In the genomic region with DNA sequence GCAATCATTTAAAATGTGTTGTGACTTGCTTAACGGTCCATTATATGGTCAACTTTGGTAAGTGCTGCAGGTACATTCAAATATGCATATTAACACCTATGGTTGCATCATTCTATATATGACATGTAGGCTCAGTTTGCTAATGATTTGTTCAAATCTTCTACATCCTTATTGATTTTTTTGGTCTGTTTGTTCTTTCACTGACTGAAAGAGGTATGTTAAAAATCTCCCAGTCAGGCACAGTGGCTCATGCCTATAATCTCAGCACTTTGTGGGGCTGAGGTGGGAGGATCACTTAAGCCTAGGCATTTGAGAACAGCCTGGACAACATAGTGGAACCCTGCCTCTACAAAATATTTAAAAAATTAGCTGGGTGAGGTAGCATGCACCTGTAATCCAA, we compare ENCODE assay signal across 1 cellular context.
A peak's percentile ranks its signal among the peaks of the same experiment; 100 is the strongest.
TF ChIP-seq lines count a peak whose summit lies in the region.

No MANE protein-coding gene starts in this region.

TF ChIP-seq in HepG2, 621 proteins besides CTCF, POLR2A, EP300 and RAD21 (continued from another document and continues in another):
- TF ChIP-seq, protein P1, sequence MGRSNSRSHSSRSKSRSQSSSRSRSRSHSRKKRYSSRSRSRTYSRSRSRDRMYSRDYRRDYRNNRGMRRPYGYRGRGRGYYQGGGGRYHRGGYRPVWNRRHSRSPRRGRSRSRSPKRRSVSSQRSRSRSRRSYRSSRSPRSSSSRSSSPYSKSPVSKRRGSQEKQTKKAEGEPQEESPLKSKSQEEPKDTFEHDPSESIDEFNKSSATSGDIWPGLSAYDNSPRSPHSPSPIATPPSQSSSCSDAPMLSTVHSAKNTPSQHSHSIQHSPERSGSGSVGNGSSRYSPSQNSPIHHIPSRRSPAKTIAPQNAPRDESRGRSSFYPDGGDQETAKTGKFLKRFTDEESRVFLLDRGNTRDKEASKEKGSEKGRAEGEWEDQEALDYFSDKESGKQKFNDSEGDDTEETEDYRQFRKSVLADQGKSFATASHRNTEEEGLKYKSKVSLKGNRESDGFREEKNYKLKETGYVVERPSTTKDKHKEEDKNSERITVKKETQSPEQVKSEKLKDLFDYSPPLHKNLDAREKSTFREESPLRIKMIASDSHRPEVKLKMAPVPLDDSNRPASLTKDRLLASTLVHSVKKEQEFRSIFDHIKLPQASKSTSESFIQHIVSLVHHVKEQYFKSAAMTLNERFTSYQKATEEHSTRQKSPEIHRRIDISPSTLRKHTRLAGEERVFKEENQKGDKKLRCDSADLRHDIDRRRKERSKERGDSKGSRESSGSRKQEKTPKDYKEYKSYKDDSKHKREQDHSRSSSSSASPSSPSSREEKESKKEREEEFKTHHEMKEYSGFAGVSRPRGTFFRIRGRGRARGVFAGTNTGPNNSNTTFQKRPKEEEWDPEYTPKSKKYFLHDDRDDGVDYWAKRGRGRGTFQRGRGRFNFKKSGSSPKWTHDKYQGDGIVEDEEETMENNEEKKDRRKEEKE (IDR thresholded peaks at IDR 0.05), result no peak
- TF ChIP-seq, protein P2, sequence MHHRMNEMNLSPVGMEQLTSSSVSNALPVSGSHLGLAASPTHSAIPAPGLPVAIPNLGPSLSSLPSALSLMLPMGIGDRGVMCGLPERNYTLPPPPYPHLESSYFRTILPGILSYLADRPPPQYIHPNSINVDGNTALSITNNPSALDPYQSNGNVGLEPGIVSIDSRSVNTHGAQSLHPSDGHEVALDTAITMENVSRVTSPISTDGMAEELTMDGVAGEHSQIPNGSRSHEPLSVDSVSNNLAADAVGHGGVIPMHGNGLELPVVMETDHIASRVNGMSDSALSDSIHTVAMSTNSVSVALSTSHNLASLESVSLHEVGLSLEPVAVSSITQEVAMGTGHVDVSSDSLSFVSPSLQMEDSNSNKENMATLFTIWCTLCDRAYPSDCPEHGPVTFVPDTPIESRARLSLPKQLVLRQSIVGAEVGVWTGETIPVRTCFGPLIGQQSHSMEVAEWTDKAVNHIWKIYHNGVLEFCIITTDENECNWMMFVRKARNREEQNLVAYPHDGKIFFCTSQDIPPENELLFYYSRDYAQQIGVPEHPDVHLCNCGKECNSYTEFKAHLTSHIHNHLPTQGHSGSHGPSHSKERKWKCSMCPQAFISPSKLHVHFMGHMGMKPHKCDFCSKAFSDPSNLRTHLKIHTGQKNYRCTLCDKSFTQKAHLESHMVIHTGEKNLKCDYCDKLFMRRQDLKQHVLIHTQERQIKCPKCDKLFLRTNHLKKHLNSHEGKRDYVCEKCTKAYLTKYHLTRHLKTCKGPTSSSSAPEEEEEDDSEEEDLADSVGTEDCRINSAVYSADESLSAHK (CRISPR knock-in tag; IDR thresholded peaks at IDR 0.05; ENCODE audit: borderline replicate concordance), result no peak
- TF ChIP-seq TRIM24 (CRISPR knock-in tag; IDR thresholded peaks at IDR 0.05) (no peak), GABPB1 (CRISPR knock-in tag; IDR thresholded peaks at IDR 0.05) (no peak), CC2D1A (CRISPR knock-in tag; IDR thresholded peaks at IDR 0.05) (0 out of 2 replicates have a peak, but pooled peaks have one; percentile 59), NBN (conservative IDR thresholded peaks at IDR 0.05) (no peak), MIER3 (CRISPR knock-in tag; IDR thresholded peaks at IDR 0.05; ENCODE audit: borderline replicate concordance) (no peak), STAT5B (CRISPR knock-in tag; IDR thresholded peaks at IDR 0.05) (no peak), IKZF4 (CRISPR knock-in tag; IDR thresholded peaks at IDR 0.05; ENCODE audit: borderline replicate concordance, low read depth, not compliant biosample characterization) (no peak), FIP1L1 (IDR thresholded peaks at IDR 0.05; ENCODE audit: borderline replicate concordance, insufficient read depth, low read depth, low read length) (no peak), SSRP1 (CRISPR knock-in tag; IDR thresholded peaks at IDR 0.05) (no peak), BRD4 (CRISPR knock-in tag; IDR thresholded peaks at IDR 0.05) (no peak), FOSL1 (CRISPR knock-in tag; IDR thresholded peaks at IDR 0.05; ENCODE audit: borderline replicate concordance) (no peak), HCFC1 (IDR thresholded peaks at IDR 0.05; ENCODE audit: low read depth, low read length) (no peak), ZNF746 (CRISPR knock-in tag; IDR thresholded peaks at IDR 0.05) (no peak), HES4 (CRISPR knock-in tag; IDR thresholded peaks at IDR 0.05; ENCODE audit: borderline replicate concordance) (no peak), GZF1 (CRISPR knock-in tag; IDR thresholded peaks at IDR 0.05) (no peak), MED1 (CRISPR knock-in tag; IDR thresholded peaks at IDR 0.05) (no peak)
- TF ChIP-seq, protein P3, sequence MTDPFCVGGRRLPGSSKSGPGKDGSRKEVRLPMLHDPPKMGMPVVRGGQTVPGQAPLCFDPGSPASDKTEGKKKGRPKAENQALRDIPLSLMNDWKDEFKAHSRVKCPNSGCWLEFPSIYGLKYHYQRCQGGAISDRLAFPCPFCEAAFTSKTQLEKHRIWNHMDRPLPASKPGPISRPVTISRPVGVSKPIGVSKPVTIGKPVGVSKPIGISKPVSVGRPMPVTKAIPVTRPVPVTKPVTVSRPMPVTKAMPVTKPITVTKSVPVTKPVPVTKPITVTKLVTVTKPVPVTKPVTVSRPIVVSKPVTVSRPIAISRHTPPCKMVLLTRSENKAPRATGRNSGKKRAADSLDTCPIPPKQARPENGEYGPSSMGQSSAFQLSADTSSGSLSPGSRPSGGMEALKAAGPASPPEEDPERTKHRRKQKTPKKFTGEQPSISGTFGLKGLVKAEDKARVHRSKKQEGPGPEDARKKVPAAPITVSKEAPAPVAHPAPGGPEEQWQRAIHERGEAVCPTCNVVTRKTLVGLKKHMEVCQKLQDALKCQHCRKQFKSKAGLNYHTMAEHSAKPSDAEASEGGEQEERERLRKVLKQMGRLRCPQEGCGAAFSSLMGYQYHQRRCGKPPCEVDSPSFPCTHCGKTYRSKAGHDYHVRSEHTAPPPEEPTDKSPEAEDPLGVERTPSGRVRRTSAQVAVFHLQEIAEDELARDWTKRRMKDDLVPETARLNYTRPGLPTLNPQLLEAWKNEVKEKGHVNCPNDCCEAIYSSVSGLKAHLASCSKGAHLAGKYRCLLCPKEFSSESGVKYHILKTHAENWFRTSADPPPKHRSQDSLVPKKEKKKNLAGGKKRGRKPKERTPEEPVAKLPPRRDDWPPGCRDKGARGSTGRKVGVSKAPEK (CRISPR knock-in tag; IDR thresholded peaks at IDR 0.05; ENCODE audit: borderline replicate concordance), result no peak
- TF ChIP-seq, protein P4, sequence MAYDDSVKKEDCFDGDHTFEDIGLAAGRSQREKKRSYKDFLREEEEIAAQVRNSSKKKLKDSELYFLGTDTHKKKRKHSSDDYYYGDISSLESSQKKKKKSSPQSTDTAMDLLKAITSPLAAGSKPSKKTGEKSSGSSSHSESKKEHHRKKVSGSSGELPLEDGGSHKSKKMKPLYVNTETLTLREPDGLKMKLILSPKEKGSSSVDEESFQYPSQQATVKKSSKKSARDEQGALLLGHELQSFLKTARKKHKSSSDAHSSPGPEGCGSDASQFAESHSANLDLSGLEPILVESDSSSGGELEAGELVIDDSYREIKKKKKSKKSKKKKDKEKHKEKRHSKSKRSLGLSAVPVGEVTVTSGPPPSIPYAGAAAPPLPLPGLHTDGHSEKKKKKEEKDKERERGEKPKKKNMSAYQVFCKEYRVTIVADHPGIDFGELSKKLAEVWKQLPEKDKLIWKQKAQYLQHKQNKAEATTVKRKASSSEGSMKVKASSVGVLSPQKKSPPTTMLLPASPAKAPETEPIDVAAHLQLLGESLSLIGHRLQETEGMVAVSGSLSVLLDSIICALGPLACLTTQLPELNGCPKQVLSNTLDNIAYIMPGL (CRISPR knock-in tag; IDR thresholded peaks at IDR 0.05; ENCODE audit: borderline replicate concordance in 1 of 2, low read depth in 1 of 2), result no peak
- TF ChIP-seq, protein P5, sequence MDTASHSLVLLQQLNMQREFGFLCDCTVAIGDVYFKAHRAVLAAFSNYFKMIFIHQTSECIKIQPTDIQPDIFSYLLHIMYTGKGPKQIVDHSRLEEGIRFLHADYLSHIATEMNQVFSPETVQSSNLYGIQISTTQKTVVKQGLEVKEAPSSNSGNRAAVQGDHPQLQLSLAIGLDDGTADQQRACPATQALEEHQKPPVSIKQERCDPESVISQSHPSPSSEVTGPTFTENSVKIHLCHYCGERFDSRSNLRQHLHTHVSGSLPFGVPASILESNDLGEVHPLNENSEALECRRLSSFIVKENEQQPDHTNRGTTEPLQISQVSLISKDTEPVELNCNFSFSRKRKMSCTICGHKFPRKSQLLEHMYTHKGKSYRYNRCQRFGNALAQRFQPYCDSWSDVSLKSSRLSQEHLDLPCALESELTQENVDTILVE (CRISPR knock-in tag; IDR thresholded peaks at IDR 0.05), result no peak
- TF ChIP-seq, protein P6, sequence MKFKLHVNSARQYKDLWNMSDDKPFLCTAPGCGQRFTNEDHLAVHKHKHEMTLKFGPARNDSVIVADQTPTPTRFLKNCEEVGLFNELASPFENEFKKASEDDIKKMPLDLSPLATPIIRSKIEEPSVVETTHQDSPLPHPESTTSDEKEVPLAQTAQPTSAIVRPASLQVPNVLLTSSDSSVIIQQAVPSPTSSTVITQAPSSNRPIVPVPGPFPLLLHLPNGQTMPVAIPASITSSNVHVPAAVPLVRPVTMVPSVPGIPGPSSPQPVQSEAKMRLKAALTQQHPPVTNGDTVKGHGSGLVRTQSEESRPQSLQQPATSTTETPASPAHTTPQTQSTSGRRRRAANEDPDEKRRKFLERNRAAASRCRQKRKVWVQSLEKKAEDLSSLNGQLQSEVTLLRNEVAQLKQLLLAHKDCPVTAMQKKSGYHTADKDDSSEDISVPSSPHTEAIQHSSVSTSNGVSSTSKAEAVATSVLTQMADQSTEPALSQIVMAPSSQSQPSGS (CRISPR knock-in tag; IDR thresholded peaks at IDR 0.05), result peak; percentile 60; the same call in 1 of the 2 replicates
- TF ChIP-seq, protein P7, sequence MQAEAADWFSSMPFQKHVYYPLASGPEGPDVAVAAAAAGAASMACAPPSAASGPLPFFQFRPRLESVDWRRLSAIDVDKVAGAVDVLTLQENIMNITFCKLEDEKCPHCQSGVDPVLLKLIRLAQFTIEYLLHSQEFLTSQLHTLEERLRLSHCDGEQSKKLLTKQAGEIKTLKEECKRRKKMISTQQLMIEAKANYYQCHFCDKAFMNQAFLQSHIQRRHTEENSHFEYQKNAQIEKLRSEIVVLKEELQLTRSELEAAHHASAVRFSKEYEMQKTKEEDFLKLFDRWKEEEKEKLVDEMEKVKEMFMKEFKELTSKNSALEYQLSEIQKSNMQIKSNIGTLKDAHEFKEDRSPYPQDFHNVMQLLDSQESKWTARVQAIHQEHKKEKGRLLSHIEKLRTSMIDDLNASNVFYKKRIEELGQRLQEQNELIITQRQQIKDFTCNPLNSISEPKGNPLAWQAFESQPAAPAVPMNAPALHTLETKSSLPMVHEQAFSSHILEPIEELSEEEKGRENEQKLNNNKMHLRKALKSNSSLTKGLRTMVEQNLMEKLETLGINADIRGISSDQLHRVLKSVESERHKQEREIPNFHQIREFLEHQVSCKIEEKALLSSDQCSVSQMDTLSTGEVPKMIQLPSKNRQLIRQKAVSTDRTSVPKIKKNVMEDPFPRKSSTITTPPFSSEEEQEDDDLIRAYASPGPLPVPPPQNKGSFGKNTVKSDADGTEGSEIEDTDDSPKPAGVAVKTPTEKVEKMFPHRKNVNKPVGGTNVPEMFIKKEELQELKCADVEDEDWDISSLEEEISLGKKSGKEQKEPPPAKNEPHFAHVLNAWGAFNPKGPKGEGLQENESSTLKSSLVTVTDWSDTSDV (CRISPR knock-in tag; IDR thresholded peaks at IDR 0.05), result no peak
- TF ChIP-seq, protein P8, sequence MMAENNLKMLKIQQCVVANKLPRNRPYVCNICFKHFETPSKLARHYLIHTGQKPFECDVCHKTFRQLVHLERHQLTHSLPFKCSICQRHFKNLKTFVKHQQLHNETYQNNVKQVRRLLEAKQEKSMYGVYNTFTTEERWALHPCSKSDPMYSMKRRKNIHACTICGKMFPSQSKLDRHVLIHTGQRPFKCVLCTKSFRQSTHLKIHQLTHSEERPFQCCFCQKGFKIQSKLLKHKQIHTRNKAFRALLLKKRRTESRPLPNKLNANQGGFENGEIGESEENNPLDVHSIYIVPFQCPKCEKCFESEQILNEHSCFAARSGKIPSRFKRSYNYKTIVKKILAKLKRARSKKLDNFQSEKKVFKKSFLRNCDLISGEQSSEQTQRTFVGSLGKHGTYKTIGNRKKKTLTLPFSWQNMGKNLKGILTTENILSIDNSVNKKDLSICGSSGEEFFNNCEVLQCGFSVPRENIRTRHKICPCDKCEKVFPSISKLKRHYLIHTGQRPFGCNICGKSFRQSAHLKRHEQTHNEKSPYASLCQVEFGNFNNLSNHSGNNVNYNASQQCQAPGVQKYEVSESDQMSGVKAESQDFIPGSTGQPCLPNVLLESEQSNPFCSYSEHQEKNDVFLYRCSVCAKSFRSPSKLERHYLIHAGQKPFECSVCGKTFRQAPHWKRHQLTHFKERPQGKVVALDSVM (CRISPR knock-in tag; IDR thresholded peaks at IDR 0.05), result no peak
- TF ChIP-seq, protein P9, sequence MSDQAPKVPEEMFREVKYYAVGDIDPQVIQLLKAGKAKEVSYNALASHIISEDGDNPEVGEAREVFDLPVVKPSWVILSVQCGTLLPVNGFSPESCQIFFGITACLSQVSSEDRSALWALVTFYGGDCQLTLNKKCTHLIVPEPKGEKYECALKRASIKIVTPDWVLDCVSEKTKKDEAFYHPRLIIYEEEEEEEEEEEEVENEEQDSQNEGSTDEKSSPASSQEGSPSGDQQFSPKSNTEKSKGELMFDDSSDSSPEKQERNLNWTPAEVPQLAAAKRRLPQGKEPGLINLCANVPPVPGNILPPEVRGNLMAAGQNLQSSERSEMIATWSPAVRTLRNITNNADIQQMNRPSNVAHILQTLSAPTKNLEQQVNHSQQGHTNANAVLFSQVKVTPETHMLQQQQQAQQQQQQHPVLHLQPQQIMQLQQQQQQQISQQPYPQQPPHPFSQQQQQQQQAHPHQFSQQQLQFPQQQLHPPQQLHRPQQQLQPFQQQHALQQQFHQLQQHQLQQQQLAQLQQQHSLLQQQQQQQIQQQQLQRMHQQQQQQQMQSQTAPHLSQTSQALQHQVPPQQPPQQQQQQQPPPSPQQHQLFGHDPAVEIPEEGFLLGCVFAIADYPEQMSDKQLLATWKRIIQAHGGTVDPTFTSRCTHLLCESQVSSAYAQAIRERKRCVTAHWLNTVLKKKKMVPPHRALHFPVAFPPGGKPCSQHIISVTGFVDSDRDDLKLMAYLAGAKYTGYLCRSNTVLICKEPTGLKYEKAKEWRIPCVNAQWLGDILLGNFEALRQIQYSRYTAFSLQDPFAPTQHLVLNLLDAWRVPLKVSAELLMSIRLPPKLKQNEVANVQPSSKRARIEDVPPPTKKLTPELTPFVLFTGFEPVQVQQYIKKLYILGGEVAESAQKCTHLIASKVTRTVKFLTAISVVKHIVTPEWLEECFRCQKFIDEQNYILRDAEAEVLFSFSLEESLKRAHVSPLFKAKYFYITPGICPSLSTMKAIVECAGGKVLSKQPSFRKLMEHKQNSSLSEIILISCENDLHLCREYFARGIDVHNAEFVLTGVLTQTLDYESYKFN (CRISPR knock-in tag; conservative IDR thresholded peaks at IDR 0.05), result 0 out of 2 replicates have a peak, but pooled peaks have one; percentile 43
- TF ChIP-seq, protein P10, sequence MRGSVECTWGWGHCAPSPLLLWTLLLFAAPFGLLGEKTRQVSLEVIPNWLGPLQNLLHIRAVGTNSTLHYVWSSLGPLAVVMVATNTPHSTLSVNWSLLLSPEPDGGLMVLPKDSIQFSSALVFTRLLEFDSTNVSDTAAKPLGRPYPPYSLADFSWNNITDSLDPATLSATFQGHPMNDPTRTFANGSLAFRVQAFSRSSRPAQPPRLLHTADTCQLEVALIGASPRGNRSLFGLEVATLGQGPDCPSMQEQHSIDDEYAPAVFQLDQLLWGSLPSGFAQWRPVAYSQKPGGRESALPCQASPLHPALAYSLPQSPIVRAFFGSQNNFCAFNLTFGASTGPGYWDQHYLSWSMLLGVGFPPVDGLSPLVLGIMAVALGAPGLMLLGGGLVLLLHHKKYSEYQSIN (CRISPR knock-in tag; IDR thresholded peaks at IDR 0.05; ENCODE audit: borderline replicate concordance), result no peak
- TF ChIP-seq, protein P11, sequence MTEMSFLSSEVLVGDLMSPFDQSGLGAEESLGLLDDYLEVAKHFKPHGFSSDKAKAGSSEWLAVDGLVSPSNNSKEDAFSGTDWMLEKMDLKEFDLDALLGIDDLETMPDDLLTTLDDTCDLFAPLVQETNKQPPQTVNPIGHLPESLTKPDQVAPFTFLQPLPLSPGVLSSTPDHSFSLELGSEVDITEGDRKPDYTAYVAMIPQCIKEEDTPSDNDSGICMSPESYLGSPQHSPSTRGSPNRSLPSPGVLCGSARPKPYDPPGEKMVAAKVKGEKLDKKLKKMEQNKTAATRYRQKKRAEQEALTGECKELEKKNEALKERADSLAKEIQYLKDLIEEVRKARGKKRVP (CRISPR knock-in tag; IDR thresholded peaks at IDR 0.05), result peak; percentile 79 to 96
